Comparison of ENCODE assay signal across 23 cellular contexts in the genomic region with DNA sequence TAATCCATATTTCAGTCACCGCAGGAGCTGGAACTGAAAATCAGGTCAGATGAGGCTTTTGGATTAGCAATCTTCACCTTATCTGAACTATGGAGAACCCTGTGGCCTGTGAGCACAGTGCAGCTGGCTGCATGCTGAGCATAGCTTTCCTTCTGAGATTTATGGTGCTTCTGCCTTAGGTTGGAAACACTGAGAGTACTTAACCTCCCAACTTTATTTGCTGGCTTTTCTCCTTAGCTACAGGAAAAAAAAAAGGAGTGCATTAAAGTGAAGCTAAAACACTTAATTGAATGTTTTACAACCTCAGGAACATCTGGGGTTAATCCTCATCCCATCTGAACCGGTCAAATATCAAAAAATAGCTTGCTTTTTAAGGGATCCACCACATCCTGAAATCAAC.
DNase-seq lines count a peak whose midpoint lies in the region; ATAC-seq, FAIRE-seq and TF ChIP-seq lines count a peak whose summit lies in the region.
"Had no signal": no experiment of that assay in that cellular context is flagged by ENCODE, and none has a peak within 500 bp of the region (broad histone marks: within the 10 kb centered on the region; RNA-seq: fewer than 3 reads in every experiment).

No MANE protein-coding gene starts in this region.

- no peaks in the 10 kb centered on the region for H4K20me1 ChIP-seq in SK-N-SH (ENCODE audit: insufficient read depth)

- H3K4me3 Mint-ChIP-seq in nephron = peak overlapping the region in 2 of 3 experiments; percentile 4 to 26
- H3K4me3 Mint-ChIP-seq: activated CD8-positive, alpha-beta T cell treated with anti-CD3 and anti-CD28 coated beads for 36 hours; activated naive CD4-positive, alpha-beta T cell treated with anti-CD3 and anti-CD28 coated beads, Interleukin-2, amount 50 U/mL, for 24 hours; brain; H9; naive B cell; T-helper 1 cell treated with Interleukin-12 subunit alpha and Interleukin-12 subunit beta and Interleukin-4 antibody, amounts not matched to agents 30 μg/mL and 1 μg/mL, for 36 hours had no signal

- POLR2A ChIA-PET in SK-N-SH (lab: Yijun Ruan, JAX) = no interaction called here

- peaks cover 31% of the 10 kb centered on the region for H3K4me1 Mint-ChIP-seq in nephron
- H3K4me1 Mint-ChIP-seq: activated naive CD4-positive, alpha-beta T cell treated with anti-CD3 and anti-CD28 coated beads, Interleukin-2, amount 50 U/mL, for 24 hours; H9; naive B cell had no signal

- no peak overlapping the region for H3K9ac ChIP-seq in SK-N-SH

- H3K79me2 ChIP-seq in SK-N-SH (ENCODE audit: insufficient read depth) = no peaks in the 10 kb centered on the region

- TF ChIP-seq CTCF in SK-N-SH (IDR thresholded peaks at IDR 0.05) (no peak), nephron (IDR thresholded peaks at IDR 0.05; ENCODE audit: unreplicated experiment in 3 of 3) (no peak), uterus (IDR thresholded peaks at IDR 0.05) (peak in 1 of 4 experiments; percentile 18)

- H2AFZ ChIP-seq in SK-N-SH (ENCODE audit: low read depth) = no peak overlapping the region

- WGBS in SK-N-SH (ENCODE audit: low lambda C conversion rate) = 65% methylated on average over 2 of the region's 2 CpGs

- TF ChIP-seq EP300 in SK-N-SH (IDR thresholded peaks at IDR 0.05; ENCODE audit: borderline replicate concordance in 1 of 2, low read depth in 1 of 2, low read length in 1 of 2) = no peak

- no peaks in the 10 kb centered on the region for H3K27me3 ChIP-seq in SK-N-SH (ENCODE audit: insufficient read depth)
- no peaks in the 10 kb centered on the region for H3K27me3 ChIP-seq in uterus

- H3K9me3 ChIP-seq in SK-N-SH (no peaks in the 10 kb centered on the region), uterus (no peaks in the 10 kb centered on the region)
- H3K9me3 ChIP-seq: prostate gland, thoracic aorta had no signal

- ATAC-seq in SK-N-SH treated with all-trans-retinoic acid at 6 μM for 48 hours (peak; percentile 81), HG03354 (IDR thresholded peaks at IDR 0.05; ENCODE audit: poor library complexity, severe bottlenecking, unreplicated experiment) (no peak)
- ATAC-seq: activated CD8-positive, alpha-beta T cell treated with anti-CD3 and anti-CD28 coated beads for 36 hours had no signal

- FAIRE-seq in endometrium (lab: Jason Lieb, UNC) = peak; percentile 96
- FAIRE-seq: GM18507 had no signal

- H3K9me2 ChIP-seq in SK-N-SH = no peaks in the 10 kb centered on the region

- intact Hi-C loops in uterus (cut with DNase I; ENCODE audit: low total_unique reads) = no loop called here

- DNase-seq in SK-N-SH (no peak), uterus (peak; percentile 38 to 52), NCI-H69 (lab: John Stamatoyannopoulos, UW) (no peak)
- no peak for DNase-seq in activated T-cell treated with anti-CD3 and anti-CD28 coated beads, Interleukin-2, amount 50 U/mL, for 1 hour
- DNase-seq: activated CD8-positive, alpha-beta T cell treated with anti-CD3 and anti-CD28 coated beads for 36 hours; activated T-cell treated with anti-CD3 and anti-CD28 coated beads, Interleukin-2, amount 50 U/mL, for 48 hours; cortex of kidney; H9; naive B cell; NCI-H2029; NCI-H524 treated with DMSO at 0.1 percent for 48 hours; SHP77 treated with DMSO at 0.1 percent for 48 hours had no signal

- TF ChIP-seq POLR2A in uterus (IDR thresholded peaks at IDR 0.05) = no peak

- H3K27me3 Mint-ChIP-seq in nephron (ENCODE audit: low read depth) = peaks cover 3% of the 10 kb centered on the region
- H3K27me3 Mint-ChIP-seq: activated CD8-positive, alpha-beta T cell treated with anti-CD3 and anti-CD28 coated beads for 36 hours; activated naive CD4-positive, alpha-beta T cell treated with anti-CD3 and anti-CD28 coated beads, Interleukin-2, amount 50 U/mL, for 24 hours; brain; naive B cell had no signal

- no peaks in the 10 kb centered on the region for H3K36me3 ChIP-seq in SK-N-SH (replicated peaks in 1 of 2; ENCODE audit: control insufficient read depth in 1 of 2, insufficient read depth in 2 of 2, low read length in 1 of 2)
- H3K36me3 ChIP-seq in uterus = no peaks in the 10 kb centered on the region
- H3K36me3 ChIP-seq: prostate gland, thoracic aorta had no signal

- peaks cover 4% of the 10 kb centered on the region for H3F3A ChIP-seq in SK-N-SH (replicated peaks; ENCODE audit: insufficient read depth)

- H3K36me3 Mint-ChIP-seq in nephron (ENCODE audit: low read depth) = no peaks in the 10 kb centered on the region
- H3K36me3 Mint-ChIP-seq: activated naive CD4-positive, alpha-beta T cell treated with anti-CD3 and anti-CD28 coated beads, Interleukin-2, amount 50 U/mL, for 24 hours; brain; naive B cell had no signal

- CTCF ChIA-PET in SK-N-SH (lab: Yijun Ruan, JAX) = interaction anchor here (0.9 to 1.9 kb wide), 3 partner anchors 11 to 453 kb away, joined by 3 to 4 read pairs (median 3); no protein-coding TSS in a partner anchor

- H3K4me1 ChIP-seq in SK-N-SH (ENCODE audit: control insufficient read depth in 1 of 2, insufficient read depth in 2 of 2, low read depth in 1 of 2, low read length in 1 of 2) (no peaks in the 10 kb centered on the region; a peak in 2 of 4 replicates), uterus (no peaks in the 10 kb centered on the region)
- H3K4me1 ChIP-seq: prostate gland had no signal

- H3K4me3 ChIP-seq in SK-N-SH (ENCODE audit: low read depth in 2 of 2, low read length in 1 of 2) (no peak overlapping the region), uterus (no peak overlapping the region)
- H3K4me3 ChIP-seq: prostate gland, thoracic aorta had no signal

- H3K27ac ChIP-seq in SK-N-SH (ENCODE audit: low read depth in 2 of 2, low read length in 1 of 2) = no peak overlapping the region
- H3K27ac ChIP-seq in uterus = peak overlapping the region; percentile 57 to 67
- H3K27ac ChIP-seq: 22Rv1, prostate gland, thoracic aorta had no signal

- H3K4me2 ChIP-seq in SK-N-SH = no peak overlapping the region

- peak overlapping the region; percentile 79 to 95 (median 85) for H3K27ac Mint-ChIP-seq in nephron
- H3K27ac Mint-ChIP-seq: activated CD8-positive, alpha-beta T cell treated with anti-CD3 and anti-CD28 coated beads for 36 hours; activated naive CD4-positive, alpha-beta T cell treated with anti-CD3 and anti-CD28 coated beads, Interleukin-2, amount 50 U/mL, for 24 hours; H9; naive B cell; T-helper 1 cell treated with Interleukin-12 subunit alpha and Interleukin-12 subunit beta and Interleukin-4 antibody, amounts not matched to agents 30 μg/mL and 1 μg/mL, for 36 hours had no signal

- no peak for TF ChIP-seq RAD21 in SK-N-SH (IDR thresholded peaks at IDR 0.05; ENCODE audit: low read length)

- no peaks in the 10 kb centered on the region for H3K9me3 Mint-ChIP-seq in nephron
- H3K9me3 Mint-ChIP-seq: H9 had no signal

TF ChIP-seq in SK-N-SH treated with all-trans-retinoic acid at 6 μM for 48 hours, 23 proteins besides CTCF, POLR2A, EP300 and RAD21 (continues in another document):
- TF ChIP-seq, protein P1, sequence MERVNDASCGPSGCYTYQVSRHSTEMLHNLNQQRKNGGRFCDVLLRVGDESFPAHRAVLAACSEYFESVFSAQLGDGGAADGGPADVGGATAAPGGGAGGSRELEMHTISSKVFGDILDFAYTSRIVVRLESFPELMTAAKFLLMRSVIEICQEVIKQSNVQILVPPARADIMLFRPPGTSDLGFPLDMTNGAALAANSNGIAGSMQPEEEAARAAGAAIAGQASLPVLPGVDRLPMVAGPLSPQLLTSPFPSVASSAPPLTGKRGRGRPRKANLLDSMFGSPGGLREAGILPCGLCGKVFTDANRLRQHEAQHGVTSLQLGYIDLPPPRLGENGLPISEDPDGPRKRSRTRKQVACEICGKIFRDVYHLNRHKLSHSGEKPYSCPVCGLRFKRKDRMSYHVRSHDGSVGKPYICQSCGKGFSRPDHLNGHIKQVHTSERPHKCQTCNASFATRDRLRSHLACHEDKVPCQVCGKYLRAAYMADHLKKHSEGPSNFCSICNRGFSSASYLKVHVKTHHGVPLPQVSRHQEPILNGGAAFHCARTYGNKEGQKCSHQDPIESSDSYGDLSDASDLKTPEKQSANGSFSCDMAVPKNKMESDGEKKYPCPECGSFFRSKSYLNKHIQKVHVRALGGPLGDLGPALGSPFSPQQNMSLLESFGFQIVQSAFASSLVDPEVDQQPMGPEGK (CRISPR knock-in tag; IDR thresholded peaks at IDR 0.05; ENCODE audit: borderline replicate concordance) = no peak
- TF ChIP-seq PPARA (CRISPR knock-in tag; IDR thresholded peaks at IDR 0.05; ENCODE audit: borderline replicate concordance) = no peak
- TF ChIP-seq TOX (CRISPR knock-in tag; IDR thresholded peaks at IDR 0.05; ENCODE audit: borderline replicate concordance) = no peak
- no peak for TF ChIP-seq ESRRG (CRISPR knock-in tag; IDR thresholded peaks at IDR 0.05)
- TF ChIP-seq BACH2 (CRISPR knock-in tag; IDR thresholded peaks at IDR 0.05; ENCODE audit: borderline replicate concordance) = no peak

TF ChIP-seq in SK-N-SH, 30 proteins besides CTCF, POLR2A, EP300 and RAD21:
- no peak for TF ChIP-seq ELF1 (IDR thresholded peaks at IDR 0.05)

Comparison
In these comparisons a context has a peak if more than half of its experiments do, and no peak if none do; other contexts are left out.
1. DNase-seq: peak in uterus (2 of 2); none in SK-N-SH (single experiment), activated T-cell treated with anti-CD3 and anti-CD28 coated beads, Interleukin-2, amount 50 U/mL, for 1 hour (single experiment) and NCI-H69 (single experiment).
2. H3K27ac ChIP-seq: peak in uterus (2 of 2); none in SK-N-SH (0 of 2).